16 cellular contexts compared by ENCODE assay signal in the genomic region with DNA sequence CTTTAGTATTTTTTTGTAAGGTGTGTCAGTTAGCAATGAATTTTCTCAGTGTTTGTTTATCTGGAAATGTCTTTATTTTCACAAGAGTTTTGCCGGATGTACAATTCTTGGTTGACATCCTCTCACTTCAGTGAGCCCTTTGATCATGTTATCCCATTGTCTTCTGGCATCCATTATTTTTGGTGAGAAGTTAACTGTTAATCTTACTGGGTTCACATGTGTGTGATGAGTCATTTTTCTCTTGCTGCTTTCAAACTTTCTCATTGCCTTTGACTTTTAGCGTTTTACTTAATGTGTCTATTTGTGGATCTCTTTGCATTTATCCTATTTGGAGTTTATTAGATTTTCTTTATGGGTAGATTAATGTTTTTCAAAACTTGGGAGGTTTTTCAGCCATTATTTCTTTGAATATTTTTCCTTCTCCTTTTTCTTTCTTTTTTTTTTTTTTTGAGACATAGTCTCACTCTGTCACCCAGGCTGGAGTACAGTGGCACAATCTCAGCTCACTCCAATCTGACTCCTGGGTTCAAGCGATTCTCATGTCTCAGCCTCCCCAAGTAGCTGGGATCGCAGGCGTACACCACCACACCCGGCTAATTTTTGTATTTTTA.
DNase-seq lines count a peak whose midpoint lies in the region; ATAC-seq and TF ChIP-seq lines count a peak whose summit lies in the region.
"Had no signal": no experiment of that assay in that cellular context is flagged by ENCODE, and none has a peak within 500 bp of the region (broad histone marks: within the 10 kb centered on the region; RNA-seq: fewer than 3 reads in every experiment).

No MANE protein-coding gene starts in this region.

- H3K4me1 Mint-ChIP-seq in nephron progenitor cell = peaks cover 3% of the 10 kb centered on the region

- H3K9me3 ChIP-seq in BLaER1 = peaks cover 64% of the 10 kb centered on the region
- H3K9me3 ChIP-seq in GM23248 (ENCODE audit: low read depth) = no peaks in the 10 kb centered on the region

- no peak for TF ChIP-seq CTCF in RWPE1 (conservative IDR thresholded peaks at IDR 0.05; ENCODE audit: low read depth)
- no peak for TF ChIP-seq CTCF in epithelial cell of proximal tubule (conservative IDR thresholded peaks at IDR 0.05; ENCODE audit: low read depth, low read length)
- no peak for TF ChIP-seq CTCF in nephron progenitor cell (IDR thresholded peaks at IDR 0.05)

- 0 out of 2 replicates have a peak, but pooled peaks cover 5% of the 10 kb centered on the region for H3K36me3 ChIP-seq in BLaER1
- H3K36me3 ChIP-seq in GM23248 (ENCODE audit: low read depth) = no peaks in the 10 kb centered on the region

- H3K79me2 ChIP-seq in GM23248 (ENCODE audit: insufficient read depth) = no peaks in the 10 kb centered on the region

- peaks cover 14% of the 10 kb centered on the region for H3K27me3 Mint-ChIP-seq in nephron progenitor cell (ENCODE audit: low read depth, poor library complexity)

- CTCF ChIA-PET in RWPE1 (lab: Yijun Ruan, JAX) = no interaction called here

- DNase-seq in GM23248 (peak; percentile 51), RWPE1 (ENCODE audit: low spot score) (peak; percentile 12), epithelial cell of proximal tubule (ENCODE audit: low read depth) (peak; percentile 19), nephron progenitor cell (no peak), NCI-H526 (lab: John Stamatoyannopoulos, UW) (no peak)
- DNase-seq: activated CD4-positive, CD25-positive, alpha-beta regulatory T cell; activated CD8-positive, alpha-beta memory T cell treated with anti-CD3 and anti-CD28 coated beads, Interleukin-2, amount 50 U/mL, for 48 hours; cortex of kidney; NCI-H146; nucleus accumbens; stimulated activated CD4-positive, alpha-beta T cell treated with anti-CD3 and anti-CD28 coated beads, Interleukin-4, amount 100 ng/mL, for 24 hours; trophoblast cell had no signal

- H3K4me3 ChIP-seq in BLaER1 = 0 out of 2 replicates have a peak overlapping the region, but pooled peaks have one; percentile 11
- no peak overlapping the region for H3K4me3 ChIP-seq in GM23248
- H3K4me3 ChIP-seq in epithelial cell of proximal tubule (ENCODE audit: low read depth, low read length) = no peak overlapping the region

- H3F3A ChIP-seq in GM23248 (ENCODE audit: insufficient read depth) = peaks cover 16% of the 10 kb centered on the region

- no peaks in the 10 kb centered on the region for H3K9me2 ChIP-seq in GM23248 (ENCODE audit: insufficient read depth)

- H3K27ac ChIP-seq in BLaER1 = no peak overlapping the region
- no peak overlapping the region for H3K27ac ChIP-seq in GM23248
- no peak overlapping the region for H3K27ac ChIP-seq in RWPE1
- H3K27ac ChIP-seq: C4-2B had no signal

- H3K4me2 ChIP-seq in BLaER1 = no peak overlapping the region
- H3K4me2 ChIP-seq in GM23248 (ENCODE audit: unreplicated experiment) = no peak overlapping the region

- no peak overlapping the region for H3K4me3 Mint-ChIP-seq in nephron progenitor cell

- peaks cover 84% of the 10 kb centered on the region for H3K9me3 Mint-ChIP-seq in nephron progenitor cell

- 0 out of 2 replicates have a peak, but pooled peaks cover 5% of the 10 kb centered on the region for H3K4me1 ChIP-seq in BLaER1
- peaks cover 14% of the 10 kb centered on the region for H3K4me1 ChIP-seq in GM23248 (ENCODE audit: insufficient read depth)

- in situ Hi-C loops in GM23248 (cut with MboI) = no loop called here

- H3K27me3 ChIP-seq in BLaER1 (no peaks in the 10 kb centered on the region), GM23248 (replicated peaks; ENCODE audit: insufficient read depth) (no peaks in the 10 kb centered on the region)

- no peak overlapping the region for H2AFZ ChIP-seq in GM23248

- peaks cover 52% of the 10 kb centered on the region for H3K36me3 Mint-ChIP-seq in nephron progenitor cell (ENCODE audit: low read depth)

- H3K9ac ChIP-seq in BLaER1 (no peak overlapping the region), GM23248 (no peak overlapping the region)

- H3K27ac Mint-ChIP-seq in nephron progenitor cell = no peak overlapping the region

- no peak for ATAC-seq in GM19455 (IDR thresholded peaks at IDR 0.05; ENCODE audit: unreplicated experiment)
- ATAC-seq in GM18870 (IDR thresholded peaks at IDR 0.05; ENCODE audit: unreplicated experiment) = no peak

- POLR2A ChIA-PET in RWPE1 (lab: Yijun Ruan, JAX; ENCODE audit: low non-redundant PET) = no interaction called here

- 89 to 92% methylated on average over 6 of the region's 6 CpGs for WGBS in GM23248 (ENCODE audit: low coverage in 1 of 2, low lambda C conversion rate in 2 of 2, missing lambda C conversion rate in 2 of 2), 2 experiments

- H4K20me1 ChIP-seq in BLaER1 (no peaks in the 10 kb centered on the region), GM23248 (ENCODE audit: insufficient read depth) (no peaks in the 10 kb centered on the region)

Comparison
In these comparisons a context has a peak if more than half of its experiments do, and no peak if none do; other contexts are left out.
1. DNase-seq: peak in GM23248 (single experiment), RWPE1 (single experiment) and epithelial cell of proximal tubule (single experiment); none in nephron progenitor cell (single experiment) and NCI-H526 (0 of 2).